In the genomic region with DNA sequence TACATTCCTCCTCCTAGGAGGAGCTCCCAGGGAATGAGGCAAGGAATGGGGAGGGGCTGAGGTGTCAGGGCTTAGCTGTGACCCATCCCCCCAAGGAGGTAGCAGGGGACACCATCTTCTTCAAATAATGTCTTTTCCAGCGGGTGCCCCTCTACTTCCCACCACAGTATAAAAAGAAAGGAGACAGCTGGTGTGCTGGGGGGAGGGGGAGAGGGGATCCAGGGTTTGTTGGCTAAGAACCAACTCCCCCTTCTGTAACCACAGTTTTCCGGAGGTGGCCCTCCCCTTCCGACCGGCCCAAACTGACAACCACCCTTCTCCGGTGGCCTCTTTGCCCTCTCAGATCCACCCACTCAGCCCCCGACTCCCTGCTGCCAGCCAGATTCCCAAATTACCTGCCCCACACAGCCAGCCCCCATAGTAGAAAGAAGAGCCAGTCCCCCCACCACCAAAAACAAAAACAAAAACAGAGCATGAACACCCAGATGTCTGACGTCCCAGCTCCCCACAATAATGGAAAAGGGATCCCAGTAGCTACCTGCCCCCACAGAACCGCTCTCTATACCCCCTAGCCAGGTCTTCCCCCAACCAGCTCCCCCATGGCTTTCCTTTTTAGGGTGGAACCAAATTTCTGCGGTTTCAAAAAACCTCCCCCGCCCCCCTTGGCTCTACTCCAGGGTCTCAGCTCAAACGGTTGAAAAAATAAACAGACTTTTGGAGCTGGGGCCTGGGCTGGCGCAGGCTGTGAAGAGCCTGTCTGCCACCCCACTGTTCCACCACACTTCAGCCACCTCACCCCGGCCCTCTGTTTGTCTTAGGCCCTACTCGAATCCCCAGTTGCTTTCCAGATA, we compare ENCODE assay signal across 9 cellular contexts. TPM values are rescaled to one million over a fixed set of nuclear protein-coding genes. Genes with fewer than 3 reads are reported as not detected.
DNase-seq lines count a peak whose midpoint lies in the region; ATAC-seq and TF ChIP-seq lines count a peak whose summit lies in the region.
"Had no signal": no experiment of that assay in that cellular context is flagged by ENCODE, and none has a peak within 500 bp of the region (broad histone marks: within the 10 kb centered on the region; RNA-seq: fewer than 3 reads in every experiment).

No MANE protein-coding gene starts in this region.

- TF ChIP-seq POLR2A in esophagus squamous epithelium (IDR thresholded peaks at IDR 0.05) (peak in 2 of 4 donors; percentile 22 to 27), thyroid gland (IDR thresholded peaks at IDR 0.05) (peak in 1 of 2 donors; percentile 58)

- peak overlapping the region; percentile 100 for H3K4me2 ChIP-seq in neural cell (ENCODE audit: low read length)

- DNase-seq in NCI-H1417 (lab: John Stamatoyannopoulos, UW), result peak; percentile 17 to 80 (median 66)
- no peak for DNase-seq in NCI-H1417 treated with DMSO at 0.1 percent for 48 hours (lab: John Stamatoyannopoulos, UW)
- DNase-seq in NOMO-1 treated with dmso at 0.1 percent for 144 hours (lab: John Stamatoyannopoulos, UW; ENCODE audit: unreplicated experiment), result peak; percentile 74
- peak; percentile 70 for DNase-seq in activated T-cell treated with anti-CD3 and anti-CD28 coated beads for 1 hour (ENCODE audit: low read depth)
- DNase-seq in esophagus squamous epithelium (lab: John Stamatoyannopoulos, UW), result no peak
- DNase-seq in thyroid gland, result peak; percentile 91 to 92

- peak overlapping the region; percentile 99 for H3K9ac ChIP-seq in neural cell (ENCODE audit: low read length)

- H3K9me3 ChIP-seq in esophagus squamous epithelium (no peaks in the 10 kb centered on the region), neural cell (ENCODE audit: low read length) (no peaks in the 10 kb centered on the region), thyroid gland (no peaks in the 10 kb centered on the region)

- H3K4me3 ChIP-seq in esophagus squamous epithelium (peak overlapping the region; percentile 80 to 98 (median 86)), neural cell (ENCODE audit: low read length) (peak overlapping the region; percentile 99), thyroid gland (replicated peaks in 1 of 3) (peak overlapping the region in 2 of 3 donors; percentile 13 to 90)

- H3K79me2 ChIP-seq in neural cell (replicated peaks; ENCODE audit: insufficient read depth, low read length), result peaks cover 76% of the 10 kb centered on the region

- H3K36me3 ChIP-seq in esophagus squamous epithelium, result no peaks in the 10 kb centered on the region
- H3K36me3 ChIP-seq in neural cell (ENCODE audit: insufficient read depth, low read length), result no peaks in the 10 kb centered on the region
- no peaks in the 10 kb centered on the region for H3K36me3 ChIP-seq in thyroid gland

- no peak overlapping the region for H2AFZ ChIP-seq in neural cell (ENCODE audit: low read depth, low read length)

- no peaks in the 10 kb centered on the region for H3K9me2 ChIP-seq in neural cell (ENCODE audit: insufficient read depth, low read length)

- TF ChIP-seq CTCF in esophagus squamous epithelium (IDR thresholded peaks at IDR 0.05) (no peak), neural cell (IDR thresholded peaks at IDR 0.05; ENCODE audit: poor library complexity, severe bottlenecking) (no peak), thyroid gland (IDR thresholded peaks at IDR 0.05) (no peak)

- WGBS in esophagus squamous epithelium, 2 donors, result 6% methylated on average over 7 to 9 of the region's 14 CpGs
- WGBS in thyroid gland, 2 donors, result 4% methylated on average over 14 of the region's 14 CpGs

- H3F3A ChIP-seq in neural cell (ENCODE audit: insufficient read depth, low read length, poor library complexity, severe bottlenecking), result peaks cover 6% of the 10 kb centered on the region

- H3K27ac ChIP-seq in esophagus squamous epithelium, result peak overlapping the region; percentile 90 to 98 (median 96)
- H3K27ac ChIP-seq in neural cell (ENCODE audit: low read length), result peak overlapping the region; percentile 100
- peak overlapping the region; percentile 94 to 96 (median 96) for H3K27ac ChIP-seq in thyroid gland
- H3K27ac ChIP-seq: 22Rv1 had no signal

- no peak for TF ChIP-seq EP300 in neural cell (conservative IDR thresholded peaks at IDR 0.05; ENCODE audit: poor library complexity, severe bottlenecking)

- TF ChIP-seq RAD21 in neural cell (conservative IDR thresholded peaks at IDR 0.05), result no peak

- no peaks in the 10 kb centered on the region for H4K20me1 ChIP-seq in neural cell (ENCODE audit: insufficient read depth)

- no peak for ATAC-seq in GM18868 (IDR thresholded peaks at IDR 0.05; ENCODE audit: unreplicated experiment)

- peaks cover 67 to 94% (median 80%) of the 10 kb centered on the region in 3 donors for H3K4me1 ChIP-seq in esophagus squamous epithelium
- H3K4me1 ChIP-seq in thyroid gland, result peaks cover 83 to 87% of the 10 kb centered on the region in 2 donors

- H3K27me3 ChIP-seq in esophagus squamous epithelium, result no peaks in the 10 kb centered on the region
- no peaks in the 10 kb centered on the region for H3K27me3 ChIP-seq in neural cell (ENCODE audit: insufficient read depth, low read depth, low read length)
- H3K27me3 ChIP-seq in thyroid gland, result no peaks in the 10 kb centered on the region

- intact Hi-C loops in esophagus squamous epithelium (cut with DNase I) (no loop called here), thyroid gland (cut with DNase I) (loop anchor here (5.0 kb wide), 1 partner anchor 34 kb away; the partner anchor contains the start of gene RXFP4)

TF ChIP-seq in neural cell, 6 proteins besides CTCF, POLR2A, EP300 and RAD21:
- no peak for TF ChIP-seq POLR2AphosphoS5 (IDR thresholded peaks at IDR 0.05)
- no peak for TF ChIP-seq TAF1 (IDR thresholded peaks at IDR 0.05; ENCODE audit: low read depth)
- no peak for TF ChIP-seq EZH2 (IDR thresholded peaks at IDR 0.05; ENCODE audit: borderline replicate concordance, insufficient read depth, low read length, poor library complexity, severe bottlenecking)
- TF ChIP-seq SMC3 (conservative IDR thresholded peaks at IDR 0.05; ENCODE audit: poor library complexity), result no peak
- no peak for TF ChIP-seq MXI1 (conservative IDR thresholded peaks at IDR 0.05; ENCODE audit: poor library complexity, severe bottlenecking)
- TF ChIP-seq, protein P1, sequence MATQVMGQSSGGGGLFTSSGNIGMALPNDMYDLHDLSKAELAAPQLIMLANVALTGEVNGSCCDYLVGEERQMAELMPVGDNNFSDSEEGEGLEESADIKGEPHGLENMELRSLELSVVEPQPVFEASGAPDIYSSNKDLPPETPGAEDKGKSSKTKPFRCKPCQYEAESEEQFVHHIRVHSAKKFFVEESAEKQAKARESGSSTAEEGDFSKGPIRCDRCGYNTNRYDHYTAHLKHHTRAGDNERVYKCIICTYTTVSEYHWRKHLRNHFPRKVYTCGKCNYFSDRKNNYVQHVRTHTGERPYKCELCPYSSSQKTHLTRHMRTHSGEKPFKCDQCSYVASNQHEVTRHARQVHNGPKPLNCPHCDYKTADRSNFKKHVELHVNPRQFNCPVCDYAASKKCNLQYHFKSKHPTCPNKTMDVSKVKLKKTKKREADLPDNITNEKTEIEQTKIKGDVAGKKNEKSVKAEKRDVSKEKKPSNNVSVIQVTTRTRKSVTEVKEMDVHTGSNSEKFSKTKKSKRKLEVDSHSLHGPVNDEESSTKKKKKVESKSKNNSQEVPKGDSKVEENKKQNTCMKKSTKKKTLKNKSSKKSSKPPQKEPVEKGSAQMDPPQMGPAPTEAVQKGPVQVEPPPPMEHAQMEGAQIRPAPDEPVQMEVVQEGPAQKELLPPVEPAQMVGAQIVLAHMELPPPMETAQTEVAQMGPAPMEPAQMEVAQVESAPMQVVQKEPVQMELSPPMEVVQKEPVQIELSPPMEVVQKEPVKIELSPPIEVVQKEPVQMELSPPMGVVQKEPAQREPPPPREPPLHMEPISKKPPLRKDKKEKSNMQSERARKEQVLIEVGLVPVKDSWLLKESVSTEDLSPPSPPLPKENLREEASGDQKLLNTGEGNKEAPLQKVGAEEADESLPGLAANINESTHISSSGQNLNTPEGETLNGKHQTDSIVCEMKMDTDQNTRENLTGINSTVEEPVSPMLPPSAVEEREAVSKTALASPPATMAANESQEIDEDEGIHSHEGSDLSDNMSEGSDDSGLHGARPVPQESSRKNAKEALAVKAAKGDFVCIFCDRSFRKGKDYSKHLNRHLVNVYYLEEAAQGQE (IDR thresholded peaks at IDR 0.05; ENCODE audit: borderline replicate concordance), result no peak

RNA-seq across cellular contexts. Expression of gene ARHGEF2, which starts 2.1 kb away (rescaled TPM):
- total RNA-seq in esophagus squamous epithelium (10 to 100 TPM; 22.6 to 38.3 (median 27.5) TPM), thyroid gland (10 to 100 TPM; 47.4 to 80.1 (median 66.6) TPM)
- 45.1 and 59.6 TPM in 2 replicates for polyA plus RNA-seq in neural cell
- 92.6 and 98.1 TPM in 2 replicates for polyA minus RNA-seq in neural cell

RNA-seq across cellular contexts. Expression of gene RXFP4, which starts 34.8 kb away (rescaled TPM):
- not detected for total RNA-seq in esophagus squamous epithelium
- not detected in 2 replicates for polyA plus RNA-seq in neural cell
- polyA minus RNA-seq in neural cell, result not detected in 2 replicates
- not detected for total RNA-seq in thyroid gland

RNA-seq across cellular contexts. Expression of gene KHDC4, which starts 42.1 kb away (rescaled TPM):
- total RNA-seq in esophagus squamous epithelium (10 to 100 TPM; 12.4 to 48.1 (median 33.9) TPM), thyroid gland (100 to 1,000 TPM in 1 of 4 donors, 10 to 100 TPM in 3; 58.5 to 114 (median 60.6) TPM)
- polyA plus RNA-seq in neural cell, result 84.8 and 97.1 TPM in 2 replicates
- polyA minus RNA-seq in neural cell, result 48.5 and 63.7 TPM in 2 replicates

RNA-seq across cellular contexts. Expression of gene SSR2, which starts 44.5 kb away (rescaled TPM):
- 100 to 1,000 TPM; 115 to 215 (median 179) TPM for total RNA-seq in esophagus squamous epithelium
- 440 and 473 TPM in 2 replicates for polyA plus RNA-seq in neural cell
- polyA minus RNA-seq in neural cell, result 192 and 213 TPM in 2 replicates
- total RNA-seq in thyroid gland, result 100 to 1,000 TPM in 3 of 4 donors, 10 to 100 TPM in 1; 78.6 to 193 (median 130) TPM

Comparison
In these comparisons a context has a peak if more than half of its experiments do, and no peak if none do; other contexts are left out.
1. DNase-seq: peak in NCI-H1417 (3 of 3), NOMO-1 treated with dmso at 0.1 percent for 144 hours (single experiment), activated T-cell treated with anti-CD3 and anti-CD28 coated beads for 1 hour (single experiment) and thyroid gland (2 of 2); none in NCI-H1417 treated with DMSO at 0.1 percent for 48 hours (single experiment) and esophagus squamous epithelium (single experiment).
2. Peak in every context shown above with its lines, with median percentiles within 50 percentile points of each other: H3K27ac ChIP-seq and H3K4me3 ChIP-seq.